21 cellular contexts compared by ENCODE assay signal in genomic region chr9:110820378-110820777, GRCh38.
"Had no signal": no experiment of that assay in that cellular context is flagged by ENCODE, and none has a peak within 500 bp of the region (broad histone marks: within the 10 kb centered on the region; RNA-seq: fewer than 3 reads in every experiment).

No MANE protein-coding gene starts in this region.

- H3K4me1 Mint-ChIP-seq: activated CD4-positive, alpha-beta T cell treated with anti-CD3 and anti-CD28 coated beads for 36 hours; activated CD8-positive, alpha-beta memory T cell treated with anti-CD3 and anti-CD28 coated beads, Interleukin-2, amount 10 ng/mL, durations not matched to agents 7 days and 5 days; naive B cell; nephron progenitor cell had no signal

- H3K4me3 ChIP-seq: breast epithelium, esophagus muscularis mucosa, left lung, ovary, prostate gland, tibial nerve had no signal

- H3K27me3 ChIP-seq: breast epithelium, esophagus muscularis mucosa, left lung, ovary, tibial nerve had no signal

- H3K27ac ChIP-seq: breast epithelium, esophagus muscularis mucosa, left lung, ovary, prostate gland, tibial nerve had no signal

- H3K4me1 ChIP-seq: breast epithelium, esophagus muscularis mucosa, left lung, prostate gland had no signal

- H3K4me3 Mint-ChIP-seq: activated CD4-positive, alpha-beta T cell treated with anti-CD3 and anti-CD28 coated beads for 36 hours; activated CD8-positive, alpha-beta memory T cell treated with anti-CD3 and anti-CD28 coated beads, Interleukin-2, amount 10 ng/mL, durations not matched to agents 7 days and 5 days; activated CD8-positive, alpha-beta T cell treated with anti-CD3 and anti-CD28 coated beads, Interleukin-2, amount 10 ng/mL, durations not matched to agents 7 days and 5 days; activated T-cell treated with anti-CD3 and anti-CD28 coated beads, Interleukin-2, amount 50 U/mL, for 72 hours; naive B cell; nephron progenitor cell had no signal

- H3K36me3 Mint-ChIP-seq: activated naive CD4-positive, alpha-beta T cell treated with anti-CD3 and anti-CD28 coated beads, Interleukin-2, amount 50 U/mL, for 72 hours had no signal

- ATAC-seq: activated CD4-positive, alpha-beta T cell treated with anti-CD3 and anti-CD28 coated beads for 36 hours; activated CD8-positive, alpha-beta memory T cell treated with anti-CD3 and anti-CD28 coated beads, Interleukin-2, amount 10 ng/mL, durations not matched to agents 7 days and 5 days; activated CD8-positive, alpha-beta T cell treated with anti-CD3 and anti-CD28 coated beads, Interleukin-2, amount 10 ng/mL, durations not matched to agents 7 days and 5 days; activated naive CD4-positive, alpha-beta T cell treated with anti-CD3 and anti-CD28 coated beads, Interleukin-2, amount 50 U/mL, for 72 hours; activated T-cell treated with anti-CD3 and anti-CD28 coated beads, Interleukin-2, amount 50 U/mL, for 72 hours; left lung had no signal

- H3K27me3 Mint-ChIP-seq: activated CD4-positive, alpha-beta T cell treated with anti-CD3 and anti-CD28 coated beads for 36 hours; activated CD8-positive, alpha-beta memory T cell treated with anti-CD3 and anti-CD28 coated beads, Interleukin-2, amount 10 ng/mL, durations not matched to agents 7 days and 5 days had no signal

- H3K9me3 ChIP-seq: breast epithelium, left lung, ovary, prostate gland had no signal

- H3K27ac Mint-ChIP-seq: activated CD4-positive, alpha-beta T cell treated with anti-CD3 and anti-CD28 coated beads for 36 hours; activated CD8-positive, alpha-beta memory T cell treated with anti-CD3 and anti-CD28 coated beads, Interleukin-2, amount 10 ng/mL, durations not matched to agents 7 days and 5 days; activated CD8-positive, alpha-beta T cell treated with anti-CD3 and anti-CD28 coated beads, Interleukin-2, amount 10 ng/mL, durations not matched to agents 7 days and 5 days; activated naive CD4-positive, alpha-beta T cell treated with anti-CD3 and anti-CD28 coated beads, Interleukin-2, amount 50 U/mL, for 72 hours; activated T-cell treated with anti-CD3 and anti-CD28 coated beads, Interleukin-2, amount 50 U/mL, for 72 hours; naive B cell; nephron progenitor cell had no signal

- H3K36me3 ChIP-seq: breast epithelium, esophagus muscularis mucosa, left lung, ovary, prostate gland, tibial nerve had no signal

- DNase-seq: activated CD4-positive, alpha-beta T cell treated with anti-CD3 and anti-CD28 coated beads for 36 hours; activated CD4-positive, CD25-positive, alpha-beta regulatory T cell; activated CD8-positive, alpha-beta memory T cell treated with anti-CD3 and anti-CD28 coated beads, Interleukin-2, amount 10 ng/mL, durations not matched to agents 7 days and 5 days; activated CD8-positive, alpha-beta T cell treated with anti-CD3 and anti-CD28 coated beads, Interleukin-2, amount 10 ng/mL, durations not matched to agents 7 days and 5 days; activated naive CD4-positive, alpha-beta T cell; activated T-cell treated with anti-CD3 and anti-CD28 coated beads, Interleukin-2, amount 50 U/mL, for 72 hours; central memory CD4-positive, alpha-beta T cell; foreskin melanocyte; left lung; naive B cell; nephron progenitor cell; ovary; retina; stimulated activated CD4-positive, alpha-beta T cell treated with anti-CD3 and anti-CD28 coated beads, Interleukin-15, amount 100 ng/mL, for 24 hours; stimulated activated naive CD4-positive, alpha-beta T cell; T-helper 1 cell had no signal
